In genomic region chr13:93256998-93257397, GRCh38 we compare ENCODE assay signal across 24 cellular contexts. TPM values are rescaled to one million over a fixed set of nuclear protein-coding genes. Genes with fewer than 3 reads are reported as not detected.
"Had no signal": no experiment of that assay in that cellular context is flagged by ENCODE, and none has a peak within 500 bp of the region (broad histone marks: within the 10 kb centered on the region; RNA-seq: fewer than 3 reads in every experiment).

No MANE protein-coding gene starts in this region.

- H3K27ac ChIP-seq: colonic mucosa, esophagus muscularis mucosa, foreskin keratinocyte, gastroesophageal sphincter, heart left ventricle, hepatocyte, left lung, lower lobe of right lung had no signal

- H3K9me3 ChIP-seq: colonic mucosa, esophagus muscularis mucosa, gastroesophageal sphincter, heart left ventricle, left lung, lower lobe of right lung, mucosa of descending colon had no signal

- H2AFZ ChIP-seq: hepatocyte had no signal

- H3K27ac Mint-ChIP-seq: dendritic cell treated with granulocyte-macrophage colony-stimulating factor and Interleukin-4, amounts not matched to agents 40 ng/mL and 50 ng/mL, for 4 days; effector memory CD8-positive, alpha-beta T cell; immature natural killer cell; mesothelial cell of epicardium; naive B cell; naive thymus-derived CD8-positive, alpha-beta T cell had no signal

- H3K36me3 ChIP-seq: colonic mucosa, esophagus muscularis mucosa, gastroesophageal sphincter, heart left ventricle, left lung, lower lobe of right lung had no signal

- FAIRE-seq: endothelial cell of umbilical vein, frontal cortex, keratinocyte had no signal

- H3K27me3 Mint-ChIP-seq: dendritic cell treated with granulocyte-macrophage colony-stimulating factor and Interleukin-4, amounts not matched to agents 40 ng/mL and 50 ng/mL, for 4 days; effector memory CD8-positive, alpha-beta T cell; naive B cell had no signal

- H3K4me3 ChIP-seq: colonic mucosa, esophagus muscularis mucosa, gastroesophageal sphincter, heart left ventricle, hepatocyte, left lung, lower lobe of right lung, mucosa of descending colon had no signal

- H3K4me2 ChIP-seq: hepatocyte had no signal

- H3K9me3 Mint-ChIP-seq: dendritic cell treated with granulocyte-macrophage colony-stimulating factor and Interleukin-4, amounts not matched to agents 40 ng/mL and 50 ng/mL, for 4 days; effector memory CD8-positive, alpha-beta T cell; mesothelial cell of epicardium had no signal

- H3K4me1 ChIP-seq: colonic mucosa, esophagus muscularis mucosa, gastroesophageal sphincter, heart left ventricle, left lung, lower lobe of right lung had no signal

- H3K4me1 Mint-ChIP-seq: immature natural killer cell; naive B cell; naive thymus-derived CD8-positive, alpha-beta T cell had no signal

- ATAC-seq: effector memory CD8-positive, alpha-beta T cell; foreskin keratinocyte; gastroesophageal sphincter; heart left ventricle; left cardiac atrium; left lung; left ventricle myocardium superior; lower lobe of right lung; mucosa of descending colon; naive thymus-derived CD8-positive, alpha-beta T cell had no signal

- H3K27me3 ChIP-seq: colonic mucosa, esophagus muscularis mucosa, foreskin keratinocyte, gastroesophageal sphincter, heart left ventricle, hepatocyte, left lung had no signal

- H3K36me3 Mint-ChIP-seq: immature natural killer cell; naive B cell; naive thymus-derived CD8-positive, alpha-beta T cell had no signal

- DNase-seq: colonic mucosa; cortex of kidney; effector CD8-positive, alpha-beta T cell; effector memory CD8-positive, alpha-beta T cell; foreskin keratinocyte; heart left ventricle; hypothalamus; immature natural killer cell; left cardiac atrium; left lung; left ventricle myocardium superior; lower lobe of right lung; mesenchymal stem cell; mucosa of descending colon; naive B cell; naive thymus-derived CD8-positive, alpha-beta T cell had no signal

- H3K4me3 Mint-ChIP-seq: dendritic cell treated with granulocyte-macrophage colony-stimulating factor and Interleukin-4, amounts not matched to agents 40 ng/mL and 50 ng/mL, for 4 days; effector memory CD8-positive, alpha-beta T cell; immature natural killer cell; mesothelial cell of epicardium; naive B cell; naive thymus-derived CD8-positive, alpha-beta T cell had no signal

RNA-seq across cellular contexts. Expression of gene GPC6, which starts 30.4 kb away (rescaled TPM):
- total RNA-seq: endothelial cell of umbilical vein; naive thymus-derived CD8-positive, alpha-beta T cell had no signal
- polyA plus RNA-seq: immature natural killer cell; naive thymus-derived CD8-positive, alpha-beta T cell had no signal
